1 cellular context compared by ENCODE assay signal in the genomic region with DNA sequence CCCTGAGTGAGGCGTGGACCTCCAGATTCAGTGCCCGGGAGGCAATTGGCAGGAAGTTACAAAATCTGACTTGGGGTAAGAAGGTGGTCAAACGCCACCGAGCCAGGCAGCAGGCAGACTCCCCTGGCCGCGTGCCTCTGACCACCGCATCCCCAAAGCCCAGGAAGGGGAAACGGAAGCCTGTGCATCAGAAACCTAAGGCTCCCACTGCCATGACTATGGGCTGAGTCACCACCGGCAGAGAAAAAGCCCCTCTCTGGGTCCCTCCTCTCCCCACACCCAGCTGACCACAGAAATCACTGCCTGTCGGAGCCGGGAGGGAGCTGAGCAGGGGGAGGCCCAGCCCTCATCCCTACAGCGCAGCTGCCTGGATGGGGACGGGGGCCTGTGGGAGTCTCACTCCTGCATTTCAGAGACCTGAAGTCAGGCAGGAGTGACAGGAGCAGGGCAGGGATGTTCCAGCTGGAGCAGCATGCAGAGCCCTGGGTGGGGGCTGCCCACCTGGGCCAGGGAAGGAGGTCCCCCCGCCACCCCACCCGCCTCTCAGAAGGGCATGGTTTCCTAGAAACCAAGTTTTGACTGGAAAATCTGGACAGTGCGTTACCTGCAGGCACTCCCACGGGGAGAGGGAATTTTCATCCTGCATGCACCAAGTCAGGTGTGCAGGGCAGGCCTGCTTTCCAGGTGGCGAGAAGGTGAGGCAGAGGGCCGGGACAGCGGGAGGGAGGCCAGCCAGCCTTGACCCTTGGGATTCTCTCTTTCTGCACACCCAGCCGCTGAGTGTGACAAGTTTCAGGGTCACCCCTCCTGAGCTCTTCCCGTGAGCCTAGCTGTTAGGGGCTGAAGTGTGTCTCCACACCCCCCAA.
TF ChIP-seq lines count a peak whose summit lies in the region.

No MANE protein-coding gene starts in this region.

TF ChIP-seq in IMR-90, 13 proteins besides CTCF, POLR2A, EP300 and RAD21 (continued from another document):
- TF ChIP-seq USF2 (IDR thresholded peaks at IDR 0.05; ENCODE audit: low read depth, low read length), result peak; percentile 37; the same call in 1 of the 2 replicates
